ENCODE assay signal across 8 cellular contexts in genomic region chr10:15106352-15107013, GRCh38. TPM values are rescaled to one million over a fixed set of nuclear protein-coding genes. Genes with fewer than 3 reads are reported as not detected.
DNase-seq lines count a peak whose midpoint lies in the region; ATAC-seq, FAIRE-seq and TF ChIP-seq lines count a peak whose summit lies in the region.

No MANE protein-coding gene starts in this region.

- H3K27me3 ChIP-seq in mesendoderm (ENCODE audit: insufficient read depth, low read length, poor library complexity), result no peaks in the 10 kb centered on the region

- peak; percentile 49 for FAIRE-seq in A549 (lab: Jason Lieb, UNC)
- peak; percentile 88 for FAIRE-seq in GM12892 (lab: Jason Lieb, UNC)

- no peak overlapping the region for H2BK5ac ChIP-seq in mesendoderm (ENCODE audit: low read length)

- no peak overlapping the region for H2BK120ac ChIP-seq in mesendoderm (ENCODE audit: low read depth, low read length)

- H2BK15ac ChIP-seq in mesendoderm (replicated peaks; ENCODE audit: low read depth), result no peak overlapping the region

- no peaks in the 10 kb centered on the region for H3K9me3 Mint-ChIP-seq in activated CD4-positive, alpha-beta memory T cell treated with anti-CD3 and anti-CD28 coated beads for 36 hours

- DNase-seq in A549 (ENCODE audit: low read depth in 1 of 2, low spot score in 1 of 2) (peak; percentile 69 to 79), GM12892 (ENCODE audit: insufficient read length) (peak; percentile 41), NCI-H748 treated with DMSO at 0.1 percent for 48 hours (lab: John Stamatoyannopoulos, UW) (peak; percentile 15), ecto neural progenitor cell (ENCODE audit: low spot score) (peak; percentile 82), mesendoderm (peak; percentile 86)
- DNase-seq in activated CD4-positive, alpha-beta memory T cell treated with anti-CD3 and anti-CD28 coated beads for 36 hours, result peak; percentile 79
- peak; percentile 40 to 55 for DNase-seq in stimulated activated CD8-positive, alpha-beta memory T cell treated with anti-CD3 and anti-CD28 coated beads, Interleukin-4, amount 100 ng/mL, for 1 hour (ENCODE audit: low read depth in 2 of 2, low spot score in 1 of 2)

- H3K36me3 ChIP-seq in mesendoderm (ENCODE audit: control insufficient read depth, insufficient read depth, low read length), result no peaks in the 10 kb centered on the region

- ATAC-seq in A549, result peak; percentile 99
- peak; percentile 92 for ATAC-seq in HG03095 (IDR thresholded peaks at IDR 0.05; ENCODE audit: unreplicated experiment)

- intact Hi-C loops in activated CD4-positive, alpha-beta memory T cell treated with anti-CD3 and anti-CD28 coated beads for 36 hours (cut with micrococcal nuclease), result loop anchor here (1.0 kb wide), 1 partner anchor 115 kb away; no protein-coding TSS in a partner anchor

- TF ChIP-seq POLR2A in A549 (IDR thresholded peaks at IDR 0.05; ENCODE audit: low read length) (no peak), GM12892 (IDR thresholded peaks at IDR 0.05; ENCODE audit: low read depth, low read length) (no peak)

- no peak overlapping the region for H3K4ac ChIP-seq in mesendoderm (ENCODE audit: low read depth, low read length)

- peaks cover 10% of the 10 kb centered on the region for H3K4me1 Mint-ChIP-seq in activated CD4-positive, alpha-beta memory T cell treated with anti-CD3 and anti-CD28 coated beads for 36 hours (ENCODE audit: low read depth)

- peak; percentile 75 to 85 for TF ChIP-seq RAD21 in A549 (conservative IDR thresholded peaks at IDR 0.05 in 1 of 2, IDR thresholded peaks at IDR 0.05 in 1 of 2)

- no peaks in the 10 kb centered on the region for H3K9me3 ChIP-seq in A549

- H3K23ac ChIP-seq in mesendoderm (ENCODE audit: low read length), result no peak overlapping the region

- H3K27ac Mint-ChIP-seq in activated CD4-positive, alpha-beta memory T cell treated with anti-CD3 and anti-CD28 coated beads for 36 hours, result peak overlapping the region; percentile 51

- no peaks in the 10 kb centered on the region for H3K79me1 ChIP-seq in mesendoderm (ENCODE audit: low read length)

- no peak for TF ChIP-seq EP300 in A549 (IDR thresholded peaks at IDR 0.05)

- H4K5ac ChIP-seq in mesendoderm (ENCODE audit: low read length), result no peak overlapping the region

- WGBS in A549 (ENCODE audit: missing lambda C conversion rate), result 46% methylated on average over 8 of the region's 8 CpGs
- no CpG with 5 or more reads among the region's 8 CpGs for WGBS in mesendoderm (ENCODE audit: extremely low coverage, insufficient coverage, low lambda C conversion rate)

- no peak overlapping the region for H3K9ac ChIP-seq in mesendoderm (ENCODE audit: low read length)

- H3K4me2 ChIP-seq in A549, result no peak overlapping the region
- no peak overlapping the region for H3K4me2 ChIP-seq in mesendoderm (ENCODE audit: low read length)

- no peaks in the 10 kb centered on the region for H3K27me3 Mint-ChIP-seq in activated CD4-positive, alpha-beta memory T cell treated with anti-CD3 and anti-CD28 coated beads for 36 hours

- H3K4me1 ChIP-seq in A549 (peaks cover 9% of the 10 kb centered on the region; the same call in 2 of the 3 replicates), mesendoderm (ENCODE audit: control insufficient read depth, low read depth, low read length) (no peaks in the 10 kb centered on the region)

- H4K8ac ChIP-seq in mesendoderm (ENCODE audit: low read depth, low read length), result no peak overlapping the region

- POLR2A ChIA-PET in A549 (lab: Yijun Ruan, JAX), result interaction anchor here (1.0 kb wide), 1 partner anchor 147 kb away, joined by 3 read pairs; no protein-coding TSS in a partner anchor
- POLR2A ChIA-PET in activated CD4-positive, alpha-beta memory T cell treated with anti-CD3 and anti-CD28 coated beads for 36 hours (lab: Charles Lee), result no interaction called here

- no peak overlapping the region for H3K4me3 Mint-ChIP-seq in activated CD4-positive, alpha-beta memory T cell treated with anti-CD3 and anti-CD28 coated beads for 36 hours

- TF ChIP-seq CTCF in A549 (IDR thresholded peaks at IDR 0.05), result peak; percentile 78

- H2AK5ac ChIP-seq in mesendoderm (ENCODE audit: low read length), result no peak overlapping the region

- H3K4me3 ChIP-seq in A549 (no peak overlapping the region), mesendoderm (ENCODE audit: low read length) (no peak overlapping the region)

- peaks cover 38% of the 10 kb centered on the region for H3K36me3 Mint-ChIP-seq in activated CD4-positive, alpha-beta memory T cell treated with anti-CD3 and anti-CD28 coated beads for 36 hours

- peaks cover 2% of the 10 kb centered on the region for H3K79me2 ChIP-seq in mesendoderm (ENCODE audit: control insufficient read depth, insufficient read depth, low read length)

- CTCF ChIA-PET in A549 (lab: Yijun Ruan, JAX), result interaction anchor here (0.6 to 2.3 kb wide), 14 partner anchors 9 to 329 kb away, joined by 3 to 6 read pairs (median 3); partner anchors contain the start of genes DCLRE1C and RPP38
- CTCF ChIA-PET in activated CD4-positive, alpha-beta memory T cell treated with anti-CD3 and anti-CD28 coated beads for 36 hours (lab: Charles Lee), result interaction anchor here (0.9 to 2.8 kb wide), 21 partner anchors 9 to 563 kb away, joined by 3 to 23 read pairs (median 4); partner anchors contain the start of genes FAM171A1, NMT2 and RPP38

- no peak overlapping the region for H3K56ac ChIP-seq in mesendoderm (ENCODE audit: low read length)

- no peak overlapping the region for H3K27ac ChIP-seq in A549
- no peak overlapping the region for H3K27ac ChIP-seq in mesendoderm (ENCODE audit: low read depth, low read length)

- H3K18ac ChIP-seq in mesendoderm (ENCODE audit: low read length), result no peak overlapping the region

TF ChIP-seq in A549, 52 proteins besides CTCF, POLR2A, EP300 and RAD21:
- TF ChIP-seq TP53 (CRISPR knock-in tag; IDR thresholded peaks at IDR 0.05) (no peak), SMC3 (IDR thresholded peaks at IDR 0.05) (peak; percentile 64)
TF ChIP-seq in A549: peak in this region for 1.

RNA-seq across cellular contexts. Expression of gene RPP38, which starts 9.3 kb away (rescaled TPM):
- polyA plus RNA-seq in A549 (2011; rRNA removed) (43.4 and 47.5 TPM in 2 replicates), A549 (2017; fragmentation: RNase III; extraction: RNeasy Plus Mini Kit Qiagen cat#74134 plus additional on column Dnase treatment) (23.9 to 26.9 TPM (median 25.5 TPM) in 3 replicates)
- polyA plus RNA-seq in A549 (2012; cell fraction: cytosol; rRNA removed), result 29.8 and 30.6 TPM in 2 replicates
- polyA plus RNA-seq in A549 (2012; cell fraction: nucleus; rRNA removed), result 14.0 and 14.1 TPM in 2 replicates
- 25.6 and 27.2 TPM in 2 replicates for polyA minus RNA-seq in A549 (2011; rRNA and poly(A)+ RNA removed)
- 22.6 TPM for polyA plus RNA-seq in GM12892 (2012; ENCODE audit: missing spikeins)
- total RNA-seq in activated CD4-positive, alpha-beta memory T cell treated with anti-CD3 and anti-CD28 coated beads for 36 hours, result 10 to 100 TPM; 18.3 to 19.2 TPM
- polyA plus RNA-seq in mesendoderm (2013, experiment 1 of 2), result 22.9 TPM
- polyA plus RNA-seq in mesendoderm (2013, experiment 2 of 2), result 22.8 TPM

RNA-seq across cellular contexts. Expression of gene ACBD7, which starts 17.9 kb away (rescaled TPM):
- polyA plus RNA-seq in A549 (2011; rRNA removed) (0.90 and 0.98 TPM in 2 replicates), A549 (2017; fragmentation: RNase III; extraction: RNeasy Plus Mini Kit Qiagen cat#74134 plus additional on column Dnase treatment) (1.2 to 1.6 TPM (median 1.5 TPM) in 3 replicates)
- 0.21 and 0.36 TPM in 2 replicates for polyA plus RNA-seq in A549 (2012; cell fraction: cytosol; rRNA removed)
- 0.11 and 0.16 TPM in 2 replicates for polyA plus RNA-seq in A549 (2012; cell fraction: nucleus; rRNA removed)
- polyA minus RNA-seq in A549 (2011; rRNA and poly(A)+ RNA removed), result 0.78 TPM in 1 of 2 replicates, not detected in the other
- 0.47 TPM for polyA plus RNA-seq in GM12892 (2012; ENCODE audit: missing spikeins)
- total RNA-seq in activated CD4-positive, alpha-beta memory T cell treated with anti-CD3 and anti-CD28 coated beads for 36 hours, result 1 to 10 TPM; 1.7 to 1.9 TPM
- 1.9 TPM for polyA plus RNA-seq in mesendoderm (2013, experiment 1 of 2)
- polyA plus RNA-seq in mesendoderm (2013, experiment 2 of 2), result 2.2 TPM

Comparison
In these comparisons a context has a peak if more than half of its experiments do, and no peak if none do; other contexts are left out.
1. DNase-seq: peak in every context shown above with its lines; median percentile 86 in mesendoderm; 82 in ecto neural progenitor cell; 79 in activated CD4-positive, alpha-beta memory T cell treated with anti-CD3 and anti-CD28 coated beads for 36 hours; 74 in A549; 48 in stimulated activated CD8-positive, alpha-beta memory T cell treated with anti-CD3 and anti-CD28 coated beads, Interleukin-4, amount 100 ng/mL, for 1 hour; 41 in GM12892; 15 in NCI-H748 treated with DMSO at 0.1 percent for 48 hours.